Comparison of ENCODE assay signal across 7 cellular contexts in genomic region chr13:28730762-28731161, GRCh38.
"Had no signal": no experiment of that assay in that cellular context is flagged by ENCODE, and none has a peak within 500 bp of the region (broad histone marks: within the 10 kb centered on the region; RNA-seq: fewer than 3 reads in every experiment).

No MANE protein-coding gene starts in this region.

- DNase-seq: IMR-90, KBM-7, KG1 had no signal

- FAIRE-seq: HTR-8/SVneo, K562 had no signal

- H3K4me2 ChIP-seq: KMS-11 had no signal

- ATAC-seq: K562 had no signal

- H3K9ac ChIP-seq: KMS-11 had no signal

- H3K4me3 ChIP-seq: K562 had no signal

- H3K27ac ChIP-seq: HL-60, KMS-11 had no signal
